7 cellular contexts compared by ENCODE assay signal in genomic region chr4:71229477-71230257, GRCh38.
A peak's percentile ranks its signal among the peaks of the same experiment; 100 is the strongest.
DNase-seq lines count a peak whose midpoint lies in the region; ATAC-seq lines count a peak whose summit lies in the region.

No MANE protein-coding gene starts in this region.

- DNase-seq in GM04504 (ENCODE audit: low read depth) (peak; percentile 30), SK-MEL-5 (ENCODE audit: low read depth, low spot score) (peak; percentile 63), fibroblast of peridontal ligament (ENCODE audit: extremely low read depth) (peak; percentile 82), nucleus accumbens (lab: John Stamatoyannopoulos, UW) (peak in 34 of 56 donors; percentile 2 to 63 (median 28)), GM19238 (ENCODE audit: insufficient read length, low spot score) (no peak), NK-92 (lab: John Stamatoyannopoulos, UW; ENCODE audit: unreplicated experiment) (no peak)

- ATAC-seq in HG02798 (IDR thresholded peaks at IDR 0.05; ENCODE audit: poor library complexity, unreplicated experiment), result peak; percentile 48

- in situ Hi-C loops in SK-MEL-5 (cut with HindIII; ENCODE audit: low pct_unique_long_range_greater_than_20kb, low sequenced_read_pairs), result no loop called here

Comparison
In these comparisons a context has a peak if more than half of its experiments do, and no peak if none do; other contexts are left out.
1. DNase-seq: peak in GM04504 (single experiment), SK-MEL-5 (single experiment), fibroblast of peridontal ligament (single experiment) and nucleus accumbens (34 of 56); none in GM19238 (single experiment) and NK-92 (single experiment).